Comparison of ENCODE assay signal across 1 cellular context in the genomic region with DNA sequence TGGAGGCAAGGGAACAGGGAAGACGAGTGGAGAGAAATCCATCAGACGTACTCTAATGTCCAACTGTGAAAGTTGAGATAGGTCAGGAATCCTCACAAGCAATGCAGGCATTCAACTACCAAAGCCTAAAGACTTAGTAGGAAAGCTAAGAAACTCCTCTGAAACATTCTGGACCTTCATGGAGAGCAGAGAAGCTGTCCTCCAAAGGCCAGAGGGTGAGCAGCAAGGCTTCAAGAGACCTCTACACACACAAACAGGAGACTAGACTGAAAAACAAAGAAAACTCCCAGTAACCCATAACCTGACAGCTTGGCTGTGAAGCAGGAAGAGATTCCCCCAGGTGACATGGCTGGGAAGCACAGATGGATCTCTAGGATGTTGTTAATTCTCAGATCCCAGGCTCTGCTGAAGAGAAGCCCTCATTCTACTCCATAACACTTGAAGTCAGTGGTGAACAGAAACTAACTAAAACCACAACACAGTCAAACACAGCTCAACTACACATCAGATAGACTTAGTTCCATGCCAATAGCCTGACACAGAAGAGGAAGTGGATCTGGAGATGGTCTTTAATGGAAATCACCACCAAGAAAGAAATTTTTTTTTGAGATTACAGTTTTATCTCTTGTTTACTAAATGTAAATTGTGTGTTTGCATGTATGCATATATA.
TF ChIP-seq lines count a peak whose summit lies in the region.

No MANE protein-coding gene starts in this region.

TF ChIP-seq in HepG2, 621 proteins besides CTCF, POLR2A, EP300 and RAD21 (continued from another document):
- TF ChIP-seq, protein P1, sequence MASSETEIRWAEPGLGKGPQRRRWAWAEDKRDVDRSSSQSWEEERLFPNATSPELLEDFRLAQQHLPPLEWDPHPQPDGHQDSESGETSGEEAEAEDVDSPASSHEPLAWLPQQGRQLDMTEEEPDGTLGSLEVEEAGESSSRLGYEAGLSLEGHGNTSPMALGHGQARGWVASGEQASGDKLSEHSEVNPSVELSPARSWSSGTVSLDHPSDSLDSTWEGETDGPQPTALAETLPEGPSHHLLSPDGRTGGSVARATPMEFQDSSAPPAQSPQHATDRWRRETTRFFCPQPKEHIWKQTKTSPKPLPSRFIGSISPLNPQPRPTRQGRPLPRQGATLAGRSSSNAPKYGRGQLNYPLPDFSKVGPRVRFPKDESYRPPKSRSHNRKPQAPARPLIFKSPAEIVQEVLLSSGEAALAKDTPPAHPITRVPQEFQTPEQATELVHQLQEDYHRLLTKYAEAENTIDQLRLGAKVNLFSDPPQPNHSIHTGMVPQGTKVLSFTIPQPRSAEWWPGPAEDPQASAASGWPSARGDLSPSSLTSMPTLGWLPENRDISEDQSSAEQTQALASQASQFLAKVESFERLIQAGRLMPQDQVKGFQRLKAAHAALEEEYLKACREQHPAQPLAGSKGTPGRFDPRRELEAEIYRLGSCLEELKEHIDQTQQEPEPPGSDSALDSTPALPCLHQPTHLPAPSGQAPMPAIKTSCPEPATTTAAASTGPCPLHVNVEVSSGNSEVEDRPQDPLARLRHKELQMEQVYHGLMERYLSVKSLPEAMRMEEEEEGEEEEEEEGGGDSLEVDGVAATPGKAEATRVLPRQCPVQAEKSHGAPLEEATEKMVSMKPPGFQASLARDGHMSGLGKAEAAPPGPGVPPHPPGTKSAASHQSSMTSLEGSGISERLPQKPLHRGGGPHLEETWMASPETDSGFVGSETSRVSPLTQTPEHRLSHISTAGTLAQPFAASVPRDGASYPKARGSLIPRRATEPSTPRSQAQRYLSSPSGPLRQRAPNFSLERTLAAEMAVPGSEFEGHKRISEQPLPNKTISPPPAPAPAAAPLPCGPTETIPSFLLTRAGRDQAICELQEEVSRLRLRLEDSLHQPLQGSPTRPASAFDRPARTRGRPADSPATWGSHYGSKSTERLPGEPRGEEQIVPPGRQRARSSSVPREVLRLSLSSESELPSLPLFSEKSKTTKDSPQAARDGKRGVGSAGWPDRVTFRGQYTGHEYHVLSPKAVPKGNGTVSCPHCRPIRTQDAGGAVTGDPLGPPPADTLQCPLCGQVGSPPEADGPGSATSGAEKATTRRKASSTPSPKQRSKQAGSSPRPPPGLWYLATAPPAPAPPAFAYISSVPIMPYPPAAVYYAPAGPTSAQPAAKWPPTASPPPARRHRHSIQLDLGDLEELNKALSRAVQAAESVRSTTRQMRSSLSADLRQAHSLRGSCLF (CRISPR knock-in tag; IDR thresholded peaks at IDR 0.05; ENCODE audit: borderline replicate concordance): no peak
- TF ChIP-seq, protein P2, sequence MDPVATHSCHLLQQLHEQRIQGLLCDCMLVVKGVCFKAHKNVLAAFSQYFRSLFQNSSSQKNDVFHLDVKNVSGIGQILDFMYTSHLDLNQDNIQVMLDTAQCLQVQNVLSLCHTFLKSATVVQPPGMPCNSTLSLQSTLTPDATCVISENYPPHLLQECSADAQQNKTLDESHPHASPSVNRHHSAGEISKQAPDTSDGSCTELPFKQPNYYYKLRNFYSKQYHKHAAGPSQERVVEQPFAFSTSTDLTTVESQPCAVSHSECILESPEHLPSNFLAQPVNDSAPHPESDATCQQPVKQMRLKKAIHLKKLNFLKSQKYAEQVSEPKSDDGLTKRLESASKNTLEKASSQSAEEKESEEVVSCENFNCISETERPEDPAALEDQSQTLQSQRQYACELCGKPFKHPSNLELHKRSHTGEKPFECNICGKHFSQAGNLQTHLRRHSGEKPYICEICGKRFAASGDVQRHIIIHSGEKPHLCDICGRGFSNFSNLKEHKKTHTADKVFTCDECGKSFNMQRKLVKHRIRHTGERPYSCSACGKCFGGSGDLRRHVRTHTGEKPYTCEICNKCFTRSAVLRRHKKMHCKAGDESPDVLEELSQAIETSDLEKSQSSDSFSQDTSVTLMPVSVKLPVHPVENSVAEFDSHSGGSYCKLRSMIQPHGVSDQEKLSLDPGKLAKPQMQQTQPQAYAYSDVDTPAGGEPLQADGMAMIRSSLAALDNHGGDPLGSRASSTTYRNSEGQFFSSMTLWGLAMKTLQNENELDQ (CRISPR knock-in tag; IDR thresholded peaks at IDR 0.05; ENCODE audit: borderline replicate concordance): no peak
- TF ChIP-seq ZNF781 (CRISPR knock-in tag; IDR thresholded peaks at IDR 0.05; ENCODE audit: borderline replicate concordance, not compliant biosample characterization) (no peak), MIXL1 (CRISPR knock-in tag; IDR thresholded peaks at IDR 0.05) (no peak), ZSCAN30 (CRISPR knock-in tag; IDR thresholded peaks at IDR 0.05) (no peak), KMT2B (CRISPR knock-in tag; IDR thresholded peaks at IDR 0.05) (0 out of 2 replicates have a peak, but pooled peaks have one; percentile 5), MTF1 (CRISPR knock-in tag; IDR thresholded peaks at IDR 0.05) (no peak), JDP2 (CRISPR knock-in tag; IDR thresholded peaks at IDR 0.05; ENCODE audit: borderline replicate concordance) (no peak), AGO1 (IDR thresholded peaks at IDR 0.05; ENCODE audit: low read depth, low read length, poor library complexity, severe bottlenecking) (no peak), CBX5 (CRISPR knock-in tag; IDR thresholded peaks at IDR 0.05; ENCODE audit: borderline replicate concordance) (no peak), GABPA (IDR thresholded peaks at IDR 0.05; ENCODE audit: low read depth, low read length) (no peak), GABPA (CRISPR knock-in tag; IDR thresholded peaks at IDR 0.05; ENCODE audit: low read depth) (no peak), ZNF441 (CRISPR knock-in tag; IDR thresholded peaks at IDR 0.05; ENCODE audit: borderline replicate concordance) (no peak), NONO (IDR thresholded peaks at IDR 0.05) (no peak), NONO (CRISPR knock-in tag; conservative IDR thresholded peaks at IDR 0.05) (0 out of 2 replicates have a peak, but pooled peaks have one; percentile 4), MBD4 (IDR thresholded peaks at IDR 0.05; ENCODE audit: borderline replicate concordance, low read length) (peak; percentile 78; the same call in 1 of the 2 replicates), ZMYM2 (CRISPR knock-in tag; IDR thresholded peaks at IDR 0.05) (no peak), ZNF839 (CRISPR knock-in tag; IDR thresholded peaks at IDR 0.05; ENCODE audit: borderline replicate concordance) (no peak)
